ENCODE assay signal across 16 cellular contexts in genomic region chr16:86513471-86514277, GRCh38. TPM values are rescaled to one million over a fixed set of nuclear protein-coding genes. Genes with fewer than 3 reads are reported as not detected.
DNase-seq lines count a peak whose midpoint lies in the region; ATAC-seq and TF ChIP-seq lines count a peak whose summit lies in the region.
"Had no signal": no experiment of that assay in that cellular context is flagged by ENCODE, and none has a peak within 500 bp of the region (broad histone marks: within the 10 kb centered on the region; RNA-seq: fewer than 3 reads in every experiment).

No MANE protein-coding gene starts in this region.

- no peak for ATAC-seq in GM19324 (IDR thresholded peaks at IDR 0.05; ENCODE audit: low FRiP score, unreplicated experiment)
- ATAC-seq: activated CD8-positive, alpha-beta T cell treated with anti-CD3 and anti-CD28 coated beads, Interleukin-2, amount 10 ng/mL, durations not matched to agents 7 days and 5 days; mucosa of descending colon had no signal

- intact Hi-C loops in activated naive CD4-positive, alpha-beta T cell treated with anti-CD3 and anti-CD28 coated beads for 36 hours (cut with micrococcal nuclease), result no loop called here

- CTCF ChIA-PET in activated naive CD4-positive, alpha-beta T cell treated with anti-CD3 and anti-CD28 coated beads for 36 hours (lab: Charles Lee), result no interaction called here

- peak overlapping the region; percentile 9 for H3K27ac Mint-ChIP-seq in activated naive CD4-positive, alpha-beta T cell treated with anti-CD3 and anti-CD28 coated beads, Interleukin-2, amount 50 U/mL, for 24 hours
- no peak overlapping the region for H3K27ac Mint-ChIP-seq in activated naive CD4-positive, alpha-beta T cell treated with anti-CD3 and anti-CD28 coated beads for 36 hours
- H3K27ac Mint-ChIP-seq in mesothelial cell of epicardium (no peak overlapping the region), type B pancreatic cell (peak overlapping the region; percentile 24)
- H3K27ac Mint-ChIP-seq: activated CD8-positive, alpha-beta T cell treated with anti-CD3 and anti-CD28 coated beads, Interleukin-2, amount 10 ng/mL, durations not matched to agents 7 days and 5 days had no signal

- no peaks in the 10 kb centered on the region for H3K9me3 Mint-ChIP-seq in activated naive CD4-positive, alpha-beta T cell treated with anti-CD3 and anti-CD28 coated beads, Interleukin-2, amount 50 U/mL, for 24 hours
- H3K9me3 Mint-ChIP-seq in activated naive CD4-positive, alpha-beta T cell treated with anti-CD3 and anti-CD28 coated beads for 36 hours, result no peaks in the 10 kb centered on the region
- H3K9me3 Mint-ChIP-seq in mesothelial cell of epicardium (no peaks in the 10 kb centered on the region), type B pancreatic cell (no peaks in the 10 kb centered on the region)

- peaks cover 0 to 2% of the 10 kb centered on the region in 2 donors for H3K9me3 ChIP-seq in esophagus (ENCODE audit: control insufficient read depth in 2 of 2, insufficient read depth in 1 of 2, low read depth in 1 of 2, low read length in 1 of 2)
- H3K9me3 ChIP-seq: mucosa of descending colon had no signal

- peaks cover 46% of the 10 kb centered on the region for H3K27me3 Mint-ChIP-seq in activated naive CD4-positive, alpha-beta T cell treated with anti-CD3 and anti-CD28 coated beads, Interleukin-2, amount 50 U/mL, for 24 hours
- peaks cover 62% of the 10 kb centered on the region for H3K27me3 Mint-ChIP-seq in activated naive CD4-positive, alpha-beta T cell treated with anti-CD3 and anti-CD28 coated beads for 36 hours (ENCODE audit: low read depth)
- H3K27me3 Mint-ChIP-seq in mesothelial cell of epicardium (ENCODE audit: low read depth), result peaks cover 90% of the 10 kb centered on the region
- peaks cover 79% of the 10 kb centered on the region for H3K27me3 Mint-ChIP-seq in type B pancreatic cell

- no peaks in the 10 kb centered on the region for H3K36me3 ChIP-seq in esophagus (ENCODE audit: control insufficient read depth in 2 of 2, insufficient read depth in 2 of 2, low read length in 1 of 2)

- peak overlapping the region; percentile 54 to 85 for H3K27ac ChIP-seq in esophagus (ENCODE audit: low read depth in 2 of 2, low read length in 1 of 2)
- H3K27ac ChIP-seq: skin epidermis had no signal

- peak overlapping the region; percentile 35 to 64 for H3K4me3 ChIP-seq in esophagus (ENCODE audit: low read depth in 1 of 2, low read length in 2 of 2)
- H3K4me3 ChIP-seq: skin epidermis had no signal

- TF ChIP-seq CTCF in mesothelial cell of epicardium (IDR thresholded peaks at IDR 0.05; ENCODE audit: unreplicated experiment) (no peak), type B pancreatic cell (conservative IDR thresholded peaks at IDR 0.05) (no peak)

- no peak for DNase-seq in activated naive CD4-positive, alpha-beta T cell treated with anti-CD3 and anti-CD28 coated beads for 36 hours
- no peak for DNase-seq in mesothelial cell of epicardium (ENCODE audit: low spot score in 2 of 2, unreplicated experiment in 2 of 2)
- no peak for DNase-seq in type B pancreatic cell (ENCODE audit: extremely low spot score, unreplicated experiment)
- DNase-seq in NCI-H2029 (lab: John Stamatoyannopoulos, UW), result no peak
- DNase-seq in NCI-H2196 (lab: John Stamatoyannopoulos, UW; ENCODE audit: unreplicated experiment), result no peak
- DNase-seq: activated CD8-positive, alpha-beta T cell treated with anti-CD3 and anti-CD28 coated beads, Interleukin-2, amount 10 ng/mL, durations not matched to agents 7 days and 5 days; central memory CD4-positive, alpha-beta T cell; KBM-7; NCI-H1436 treated with DMSO at 0.1 percent for 48 hours; NCI-H524 treated with DMSO at 0.1 percent for 48 hours had no signal

- peak overlapping the region; percentile 2 for H3K4me3 Mint-ChIP-seq in activated naive CD4-positive, alpha-beta T cell treated with anti-CD3 and anti-CD28 coated beads, Interleukin-2, amount 50 U/mL, for 24 hours
- no peak overlapping the region for H3K4me3 Mint-ChIP-seq in activated naive CD4-positive, alpha-beta T cell treated with anti-CD3 and anti-CD28 coated beads for 36 hours
- H3K4me3 Mint-ChIP-seq in mesothelial cell of epicardium (peak overlapping the region; percentile 60), type B pancreatic cell (peak overlapping the region; percentile 78)

- H3K4me1 Mint-ChIP-seq in activated naive CD4-positive, alpha-beta T cell treated with anti-CD3 and anti-CD28 coated beads, Interleukin-2, amount 50 U/mL, for 24 hours, result peaks cover 20% of the 10 kb centered on the region
- peaks cover 19% of the 10 kb centered on the region for H3K4me1 Mint-ChIP-seq in activated naive CD4-positive, alpha-beta T cell treated with anti-CD3 and anti-CD28 coated beads for 36 hours (ENCODE audit: low read depth)
- peaks cover 11% of the 10 kb centered on the region for H3K4me1 Mint-ChIP-seq in mesothelial cell of epicardium
- H3K4me1 Mint-ChIP-seq in type B pancreatic cell (ENCODE audit: unreplicated experiment), result peaks cover 4% of the 10 kb centered on the region

- H3K4me1 ChIP-seq in esophagus (ENCODE audit: control insufficient read depth in 2 of 2, insufficient read depth in 2 of 2, low read length in 1 of 2), result peaks cover 9 to 18% of the 10 kb centered on the region in 2 donors

- 37% methylated on average over 35 of the region's 35 CpGs for WGBS in esophagus, 2 donors

- no peaks in the 10 kb centered on the region for H3K36me3 Mint-ChIP-seq in activated naive CD4-positive, alpha-beta T cell treated with anti-CD3 and anti-CD28 coated beads, Interleukin-2, amount 50 U/mL, for 24 hours
- no peaks in the 10 kb centered on the region for H3K36me3 Mint-ChIP-seq in activated naive CD4-positive, alpha-beta T cell treated with anti-CD3 and anti-CD28 coated beads for 36 hours (ENCODE audit: low read depth)
- H3K36me3 Mint-ChIP-seq in mesothelial cell of epicardium (no peaks in the 10 kb centered on the region), type B pancreatic cell (peaks cover 4% of the 10 kb centered on the region)

- H3K27me3 ChIP-seq in esophagus (ENCODE audit: control insufficient read depth in 1 of 2, insufficient read depth in 2 of 2, low read length in 2 of 2), result peaks cover 5 to 7% of the 10 kb centered on the region in 2 donors

RNA-seq across cellular contexts. Expression of gene FOXF1, which starts 3.3 kb away (rescaled TPM):
- total RNA-seq in activated naive CD4-positive, alpha-beta T cell treated with anti-CD3 and anti-CD28 coated beads for 36 hours, result not detected
- 1 to 10 TPM; 2.1 to 4.6 TPM for polyA plus RNA-seq in esophagus
- 1.9 to 2.6 TPM (median 1.9 TPM) in 3 replicates for total RNA-seq in mesothelial cell of epicardium
- 0.48 and 3.4 TPM in 2 replicates for total RNA-seq in type B pancreatic cell (ENCODE audit: low replicate concordance)
- total RNA-seq: A673; activated CD8-positive, alpha-beta T cell treated with anti-CD3 and anti-CD28 coated beads, Interleukin-2, amount 10 ng/mL, durations not matched to agents 7 days and 5 days had no signal

RNA-seq across cellular contexts. Expression of gene MTHFSD, which starts 41.4 kb away (rescaled TPM):
- 10 to 100 TPM; 21.9 to 24.1 TPM for total RNA-seq in activated naive CD4-positive, alpha-beta T cell treated with anti-CD3 and anti-CD28 coated beads for 36 hours
- polyA plus RNA-seq in esophagus, result 10 to 100 TPM in 1 of 2 donors, 1 to 10 TPM in 1; 9.7 to 14.1 TPM
- total RNA-seq in mesothelial cell of epicardium, result 21.0 to 27.4 TPM (median 23.1 TPM) in 3 replicates
- 18.2 and 20.2 TPM in 2 replicates for total RNA-seq in type B pancreatic cell (ENCODE audit: low replicate concordance)

RNA-seq across cellular contexts. Expression of gene FOXC2, which starts 53.0 kb away (rescaled TPM):
- not detected for total RNA-seq in activated naive CD4-positive, alpha-beta T cell treated with anti-CD3 and anti-CD28 coated beads for 36 hours
- polyA plus RNA-seq in esophagus, result under 1 TPM; 0.10 to 0.18 TPM
- total RNA-seq in mesothelial cell of epicardium, result 10.4 to 12.3 TPM (median 11.7 TPM) in 3 replicates
- 5.5 and 11.3 TPM in 2 replicates for total RNA-seq in type B pancreatic cell (ENCODE audit: low replicate concordance)
- total RNA-seq: activated CD8-positive, alpha-beta T cell treated with anti-CD3 and anti-CD28 coated beads, Interleukin-2, amount 10 ng/mL, durations not matched to agents 7 days and 5 days had no signal

Comparison
In these comparisons a context has a peak if more than half of its experiments do, and no peak if none do; other contexts are left out.
1. H3K27ac Mint-ChIP-seq: peak in activated naive CD4-positive, alpha-beta T cell treated with anti-CD3 and anti-CD28 coated beads, Interleukin-2, amount 50 U/mL, for 24 hours (single experiment) and type B pancreatic cell (single experiment); none in activated naive CD4-positive, alpha-beta T cell treated with anti-CD3 and anti-CD28 coated beads for 36 hours (single experiment) and mesothelial cell of epicardium (single experiment).